Comparison of ENCODE assay signal across 15 cellular contexts in genomic region chr13:24306632-24307031, GRCh38. TPM values are rescaled to one million over a fixed set of nuclear protein-coding genes. Genes with fewer than 3 reads are reported as not detected.
DNase-seq lines count a peak whose midpoint lies in the region; ATAC-seq and TF ChIP-seq lines count a peak whose summit lies in the region.
"Had no signal": no experiment of that assay in that cellular context is flagged by ENCODE, and none has a peak within 500 bp of the region (broad histone marks: within the 10 kb centered on the region; RNA-seq: fewer than 3 reads in every experiment).

No MANE protein-coding gene starts in this region.

- H3K27ac ChIP-seq in PC-9 = peak overlapping the region; percentile 27; the same call in 1 of the 2 replicates
- no peak overlapping the region for H3K27ac ChIP-seq in parathyroid adenoma
- no peak overlapping the region for H3K27ac ChIP-seq in ascending aorta
- H3K27ac ChIP-seq: colonic mucosa had no signal

- H4K20me1 ChIP-seq in PC-9 (ENCODE audit: insufficient read depth) = no peaks in the 10 kb centered on the region

- TF ChIP-seq CTCF in PC-9 (conservative IDR thresholded peaks at IDR 0.05) = no peak
- no peak for TF ChIP-seq CTCF in epithelial cell of proximal tubule (conservative IDR thresholded peaks at IDR 0.05; ENCODE audit: low read depth, low read length)
- TF ChIP-seq CTCF in parathyroid adenoma (IDR thresholded peaks at IDR 0.05) = no peak
- no peak for TF ChIP-seq CTCF in ascending aorta (IDR thresholded peaks at IDR 0.05)
- TF ChIP-seq CTCF in osteocyte (IDR thresholded peaks at IDR 0.05) = no peak

- no peak for ATAC-seq in GM21360 (IDR thresholded peaks at IDR 0.05; ENCODE audit: unreplicated experiment)
- no peak for ATAC-seq in HG03457 (IDR thresholded peaks at IDR 0.05; ENCODE audit: unreplicated experiment)
- ATAC-seq: stimulated activated memory B cell treated with anti-CD40 and anti-IgM and Interleukin-4, amounts not matched to agents 10 μg/mL and 1 μg/mL and 100 μg/mL, for 72 hours had no signal

- BruUV-seq in PC-9 (replicated peaks; lab: Mats Ljungman, UMichigan) = no TSS peak

- DNase-seq in GM03348 (ENCODE audit: low spot score) (peak; percentile 47), PC-9 (peak in 1 of 2 experiments; percentile 82), epithelial cell of proximal tubule (ENCODE audit: low read depth) (peak; percentile 6), ascending aorta (ENCODE audit: low spot score in 2 of 2) (no peak), osteocyte (ENCODE audit: extremely low spot score, unreplicated experiment) (no peak)
- DNase-seq: CD4-positive, CD25-positive, alpha-beta regulatory T cell; colonic mucosa; hippocampal formation; spleen had no signal

- no peak overlapping the region for H3K9ac ChIP-seq in parathyroid adenoma

- H3K36me3 Mint-ChIP-seq in osteocyte (ENCODE audit: unreplicated experiment) = no peaks in the 10 kb centered on the region

- H3K27me3 ChIP-seq in PC-9 (ENCODE audit: insufficient read depth, low read depth) = no peaks in the 10 kb centered on the region
- H3K27me3 ChIP-seq in parathyroid adenoma (ENCODE audit: control insufficient read depth, insufficient read depth, low read length) = no peaks in the 10 kb centered on the region
- H3K27me3 ChIP-seq in ascending aorta = no peaks in the 10 kb centered on the region
- H3K27me3 ChIP-seq: colonic mucosa, spleen had no signal

- H3K9me3 ChIP-seq in PC-9 (ENCODE audit: insufficient read depth, low read depth) = no peaks in the 10 kb centered on the region
- peaks cover 2% of the 10 kb centered on the region for H3K9me3 ChIP-seq in parathyroid adenoma (ENCODE audit: control insufficient read depth, low read length)
- no peaks in the 10 kb centered on the region for H3K9me3 ChIP-seq in ascending aorta
- H3K9me3 ChIP-seq: colonic mucosa, spleen had no signal

- no peaks in the 10 kb centered on the region for H3K36me3 ChIP-seq in PC-9 (ENCODE audit: low read depth)
- H3K36me3 ChIP-seq in parathyroid adenoma (ENCODE audit: control insufficient read depth, insufficient read depth, low read length) = no peaks in the 10 kb centered on the region
- peaks cover 4 to 25% of the 10 kb centered on the region in 2 donors for H3K36me3 ChIP-seq in ascending aorta

- CTCF ChIA-PET in PC-9 (lab: Charles Lee) = no interaction called here

- no peaks in the 10 kb centered on the region for H3K79me2 ChIP-seq in PC-9 (ENCODE audit: low read depth)
- H3K79me2 ChIP-seq in parathyroid adenoma = no peaks in the 10 kb centered on the region

- no peak overlapping the region for H2AFZ ChIP-seq in PC-9
- no peak overlapping the region for H2AFZ ChIP-seq in parathyroid adenoma

- POLR2A ChIA-PET in PC-9 (lab: Charles Lee; ENCODE audit: unreplicated experiment) = interaction anchor here (0.5 to 0.7 kb wide), 2 partner anchors 205 to 470 kb away, joined by 7 to 12 read pairs; no protein-coding TSS in a partner anchor

- no peak overlapping the region for H3K27ac Mint-ChIP-seq in osteocyte (ENCODE audit: unreplicated experiment)
- H3K27ac Mint-ChIP-seq: CD4-positive, CD25-positive, alpha-beta regulatory T cell; stimulated activated memory B cell treated with anti-CD40 and anti-IgM and Interleukin-4, amounts not matched to agents 10 μg/mL and 1 μg/mL and 100 μg/mL, for 72 hours; WTC11 had no signal

- peaks cover 16% of the 10 kb centered on the region for H3K4me1 ChIP-seq in PC-9 (replicated peaks; ENCODE audit: insufficient read depth)
- no peaks in the 10 kb centered on the region for H3K4me1 ChIP-seq in parathyroid adenoma
- H3K4me1 ChIP-seq in ascending aorta = no peaks in the 10 kb centered on the region
- H3K4me1 ChIP-seq: colonic mucosa had no signal

- H3K4me3 Mint-ChIP-seq in osteocyte (ENCODE audit: unreplicated experiment) = no peak overlapping the region
- H3K4me3 Mint-ChIP-seq: CD4-positive, CD25-positive, alpha-beta regulatory T cell; stimulated activated memory B cell treated with anti-CD40 and anti-IgM and Interleukin-4, amounts not matched to agents 10 μg/mL and 1 μg/mL and 100 μg/mL, for 72 hours; WTC11 had no signal

- no peak overlapping the region for H3K4me3 ChIP-seq in PC-9
- no peak overlapping the region for H3K4me3 ChIP-seq in epithelial cell of proximal tubule (ENCODE audit: low read depth, low read length)
- H3K4me3 ChIP-seq in parathyroid adenoma (ENCODE audit: low read depth, low read length) = no peak overlapping the region
- H3K4me3 ChIP-seq in ascending aorta = no peak overlapping the region
- H3K4me3 ChIP-seq: colonic mucosa, spleen had no signal

- no peaks in the 10 kb centered on the region for H3K27me3 Mint-ChIP-seq in osteocyte (ENCODE audit: unreplicated experiment)

- no peak overlapping the region for H3K4me2 ChIP-seq in PC-9
- H3K4me2 ChIP-seq in parathyroid adenoma (ENCODE audit: low read length) = peak overlapping the region; percentile 39

- H3K9me2 ChIP-seq in PC-9 (ENCODE audit: insufficient read depth) = no peaks in the 10 kb centered on the region

- no peaks in the 10 kb centered on the region for H3K9me3 Mint-ChIP-seq in osteocyte (ENCODE audit: unreplicated experiment)
- H3K9me3 Mint-ChIP-seq: CD4-positive, CD25-positive, alpha-beta regulatory T cell; stimulated activated memory B cell treated with anti-CD40 and anti-IgM and Interleukin-4, amounts not matched to agents 10 μg/mL and 1 μg/mL and 100 μg/mL, for 72 hours; WTC11 had no signal

- H3K4me1 Mint-ChIP-seq in osteocyte (ENCODE audit: unreplicated experiment) = peaks cover 3% of the 10 kb centered on the region
- H3K4me1 Mint-ChIP-seq: stimulated activated memory B cell treated with anti-CD40 and anti-IgM and Interleukin-4, amounts not matched to agents 10 μg/mL and 1 μg/mL and 100 μg/mL, for 72 hours; WTC11 had no signal

- intact Hi-C loops in PC-9 (cut with micrococcal nuclease; ENCODE audit: unreplicated experiment) (loop anchor here (10.0 kb wide), 1 partner anchor 258 kb away; no protein-coding TSS in a partner anchor), ascending aorta (cut with DNase I) (no loop called here)

- H3F3A ChIP-seq in PC-9 (ENCODE audit: insufficient read depth, low read depth) = peaks cover 15% of the 10 kb centered on the region

RNA-seq across cellular contexts. Expression of gene C1QTNF9, which starts 2.7 kb away (rescaled TPM):
- total RNA-seq in PC-9 (2021) (not detected in 2 replicates), epithelial cell of proximal tubule (not detected in 2 replicates), ascending aorta (not detected), osteocyte (not detected in 2 replicates)
- total RNA-seq: T-helper 1 cell treated with Interleukin-12 subunit alpha and Interleukin-12 subunit beta and Interleukin-4 antibody, amounts not matched to agents 30 ng/mL and 1 ng/mL, for 36 hours; WTC11 had no signal

Comparison
In these comparisons a context has a peak if more than half of its experiments do, and no peak if none do; other contexts are left out.
1. DNase-seq: peak in GM03348 (single experiment) and epithelial cell of proximal tubule (single experiment); none in ascending aorta (0 of 2) and osteocyte (single experiment).